Comparison of ENCODE assay signal across 2 cellular contexts in genomic region chr14:74144789-74145188, GRCh38.
A peak's percentile ranks its signal among the peaks of the same experiment; 100 is the strongest.
TF ChIP-seq lines count a peak whose summit lies in the region.

No MANE protein-coding gene starts in this region.

TF ChIP-seq in K562, 482 proteins besides CTCF, POLR2A, EP300 and RAD21 (continued from another document and continues in another):
- TF ChIP-seq RREB1 (CRISPR knock-in tag; IDR thresholded peaks at IDR 0.05), result no peak
- TF ChIP-seq POLR2B (IDR thresholded peaks at IDR 0.05; ENCODE audit: low read depth, partially characterized antibody), result no peak
- no peak for TF ChIP-seq BRF2 (IDR thresholded peaks at IDR 0.05; ENCODE audit: borderline replicate concordance, insufficient read depth, insufficient read length)
- TF ChIP-seq PRDM10 (IDR thresholded peaks at IDR 0.05; ENCODE audit: partially characterized antibody), result no peak
- no peak for TF ChIP-seq EWSR1 (IDR thresholded peaks at IDR 0.05; ENCODE audit: borderline replicate concordance, low read depth, partially characterized antibody)
- no peak for TF ChIP-seq ASH1L (IDR thresholded peaks at IDR 0.05; ENCODE audit: borderline replicate concordance, low read depth, partially characterized antibody)
- TF ChIP-seq RBBP5 (IDR thresholded peaks at IDR 0.05; ENCODE audit: borderline replicate concordance, insufficient read depth, low read length, poor library complexity, severe bottlenecking), result no peak
- TF ChIP-seq TFE3 (CRISPR knock-in tag; IDR thresholded peaks at IDR 0.05), result peak; percentile 56
- no peak for TF ChIP-seq NBN (IDR thresholded peaks at IDR 0.05; ENCODE audit: low read depth)
- peak; percentile 90 for TF ChIP-seq SOX6 (IDR thresholded peaks at IDR 0.05)
- TF ChIP-seq GTF2E2 (tag; IDR thresholded peaks at IDR 0.05), result no peak
- no peak for TF ChIP-seq HMG20B (CRISPR knock-in tag; IDR thresholded peaks at IDR 0.05)
- TF ChIP-seq ELF1 (tag; IDR thresholded peaks at IDR 0.05), result no peak

TF ChIP-seq in liver, 16 proteins besides CTCF, POLR2A, EP300 and RAD21 (continued from another document):
- TF ChIP-seq ATF3 (IDR thresholded peaks at IDR 0.05) (no peak), HNF4A (conservative IDR thresholded peaks at IDR 0.05) (peak in 1 of 2 donors; percentile 64), TAF1 (conservative IDR thresholded peaks at IDR 0.05) (no peak)
